In the genomic region with DNA sequence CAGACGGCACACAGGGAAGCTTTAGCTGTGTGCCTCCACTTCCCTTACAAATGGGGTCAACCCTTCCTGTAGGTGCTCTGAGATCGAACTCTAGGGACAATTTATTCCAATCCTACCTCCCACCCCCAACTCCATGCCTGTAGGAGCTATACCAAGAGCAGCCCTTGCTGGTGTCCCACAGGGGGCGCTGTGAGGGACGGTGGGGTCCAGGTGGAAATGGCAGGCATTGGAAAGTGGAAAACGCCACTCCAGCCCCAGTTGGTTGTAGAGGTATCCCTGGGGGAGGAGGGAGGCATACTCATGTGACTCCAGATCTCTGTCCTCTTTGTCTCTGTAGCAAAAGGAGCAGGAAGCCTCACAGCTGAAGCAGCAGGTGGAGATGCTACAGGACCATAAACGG, we compare ENCODE assay signal across 1 cellular context.
TF ChIP-seq lines count a peak whose summit lies in the region.

No MANE protein-coding gene starts in this region.

TF ChIP-seq in SK-N-SH, 30 proteins besides CTCF, POLR2A, EP300 and RAD21 (continued from another document):
- TF ChIP-seq YY1 (IDR thresholded peaks at IDR 0.05; ENCODE audit: low read depth) (no peak), RCOR1 (IDR thresholded peaks at IDR 0.05; ENCODE audit: low read length) (no peak), SIN3A (IDR thresholded peaks at IDR 0.05; ENCODE audit: borderline replicate concordance, low read depth, low read length) (no peak), ELF1 (IDR thresholded peaks at IDR 0.05) (no peak)
- TF ChIP-seq, protein P1, sequence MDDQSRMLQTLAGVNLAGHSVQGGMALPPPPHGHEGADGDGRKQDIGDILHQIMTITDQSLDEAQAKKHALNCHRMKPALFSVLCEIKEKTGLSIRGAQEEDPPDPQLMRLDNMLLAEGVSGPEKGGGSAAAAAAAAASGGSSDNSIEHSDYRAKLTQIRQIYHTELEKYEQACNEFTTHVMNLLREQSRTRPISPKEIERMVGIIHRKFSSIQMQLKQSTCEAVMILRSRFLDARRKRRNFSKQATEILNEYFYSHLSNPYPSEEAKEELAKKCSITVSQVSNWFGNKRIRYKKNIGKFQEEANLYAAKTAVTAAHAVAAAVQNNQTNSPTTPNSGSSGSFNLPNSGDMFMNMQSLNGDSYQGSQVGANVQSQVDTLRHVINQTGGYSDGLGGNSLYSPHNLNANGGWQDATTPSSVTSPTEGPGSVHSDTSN (IDR thresholded peaks at IDR 0.05), result no peak
